2 cellular contexts compared by ENCODE assay signal in genomic region chr12:94284859-94285258, GRCh38.
TF ChIP-seq lines count a peak whose summit lies in the region.

No MANE protein-coding gene starts in this region.

TF ChIP-seq in HEK293, 187 proteins besides CTCF, POLR2A, EP300 and RAD21 (continued from another document):
- peak; percentile 84 for TF ChIP-seq REST (tag by site-specific recombination; IDR thresholded peaks at IDR 0.05)

TF ChIP-seq in K562, 482 proteins besides CTCF, POLR2A, EP300 and RAD21 (continued from another document):
- TF ChIP-seq ZNF699 (CRISPR knock-in tag; IDR thresholded peaks at IDR 0.05; ENCODE audit: insufficient replicate concordance) (no peak), THRA (IDR thresholded peaks at IDR 0.05) (no peak), MAFF (IDR thresholded peaks at IDR 0.05; ENCODE audit: low read length) (0 out of 2 replicates have a peak, but pooled peaks have one; percentile 7), CBFA2T2 (conservative IDR thresholded peaks at IDR 0.05) (peak; percentile 27), MAFK (IDR thresholded peaks at IDR 0.05; ENCODE audit: low read length) (peak; percentile 24; the same call in 1 of the 2 replicates), ZNF316 (IDR thresholded peaks at IDR 0.05) (peak; percentile 49; the same call in 1 of the 2 replicates), TFE3 (CRISPR knock-in tag; IDR thresholded peaks at IDR 0.05) (peak; percentile 56), RAD51 (IDR thresholded peaks at IDR 0.05; ENCODE audit: borderline replicate concordance, low read depth) (peak; percentile 58; the same call in 1 of the 2 replicates), HMG20B (CRISPR knock-in tag; IDR thresholded peaks at IDR 0.05) (no peak), RCOR1 (IDR thresholded peaks at IDR 0.05; ENCODE audit: borderline replicate concordance in 1 of 2, low read depth in 2 of 2, low read length in 2 of 2) (peak in 1 of 2 experiments; percentile 46; a peak in 1 of 4 replicates), ZNF263 (CRISPR knock-in tag; IDR thresholded peaks at IDR 0.05; ENCODE audit: borderline replicate concordance) (peak; percentile 41; the same call in 1 of the 2 replicates), RBM14 (IDR thresholded peaks at IDR 0.05; ENCODE audit: borderline replicate concordance, insufficient read depth, low read depth, low read length) (no peak), MECOM (CRISPR knock-in tag; IDR thresholded peaks at IDR 0.05) (peak; percentile 68; the same call in 1 of the 2 replicates), ZNF444 (CRISPR knock-in tag; IDR thresholded peaks at IDR 0.05) (no peak), TRIM25 (IDR thresholded peaks at IDR 0.05; ENCODE audit: borderline replicate concordance) (no peak), SLC30A9 (CRISPR knock-in tag; IDR thresholded peaks at IDR 0.05) (no peak), CTCFL (IDR thresholded peaks at IDR 0.05; ENCODE audit: borderline replicate concordance, insufficient read depth, low read depth, low read length, poor library complexity, severe bottlenecking) (no peak), CREBBP (IDR thresholded peaks at IDR 0.05; ENCODE audit: low read depth, low read length) (no peak), ZNF280B (CRISPR knock-in tag; IDR thresholded peaks at IDR 0.05) (no peak), BHLHE40 (IDR thresholded peaks at IDR 0.05; ENCODE audit: low read length) (peak; percentile 76), ZMIZ1 (IDR thresholded peaks at IDR 0.05; ENCODE audit: low read depth in 2 of 2, low read length in 2 of 2) (no peak), CHCHD3 (CRISPR knock-in tag; IDR thresholded peaks at IDR 0.05) (no peak), MYBL2 (IDR thresholded peaks at IDR 0.05; ENCODE audit: low read depth) (no peak), MYBL2 (CRISPR knock-in tag; IDR thresholded peaks at IDR 0.05; ENCODE audit: borderline replicate concordance) (no peak), ETS2 (tag; IDR thresholded peaks at IDR 0.05; ENCODE audit: borderline replicate concordance, poor library complexity, severe bottlenecking) (no peak), SMARCA5 (IDR thresholded peaks at IDR 0.05) (no peak), HLTF (IDR thresholded peaks at IDR 0.05) (no peak), MAFG (tag; conservative IDR thresholded peaks at IDR 0.05) (peak; percentile 74), ATF4 (CRISPR knock-in tag; IDR thresholded peaks at IDR 0.05) (no peak), C11orf30 (IDR thresholded peaks at IDR 0.05; ENCODE audit: low read depth) (peak; percentile 54), PCBP2 (IDR thresholded peaks at IDR 0.05; ENCODE audit: low read depth, low read length, poor library complexity, severe bottlenecking) (no peak), CTBP1 (IDR thresholded peaks at IDR 0.05; ENCODE audit: borderline replicate concordance) (peak; percentile 61; the same call in 1 of the 2 replicates), TOE1 (IDR thresholded peaks at IDR 0.05; ENCODE audit: borderline replicate concordance) (peak; percentile 48; the same call in 1 of the 2 replicates), TOE1 (CRISPR knock-in tag; IDR thresholded peaks at IDR 0.05; ENCODE audit: borderline replicate concordance, low read depth) (no peak), NFE2 (IDR thresholded peaks at IDR 0.05; ENCODE audit: low read depth) (peak; percentile 83), HNRNPUL1 (IDR thresholded peaks at IDR 0.05; ENCODE audit: low read length) (no peak), ZNF384 (IDR thresholded peaks at IDR 0.05; ENCODE audit: low read depth, low read length) (no peak), TCF3 (CRISPR knock-in tag; IDR thresholded peaks at IDR 0.05) (no peak), USF2 (CRISPR knock-in tag; IDR thresholded peaks at IDR 0.05) (peak; percentile 71), SFPQ (IDR thresholded peaks at IDR 0.05; ENCODE audit: low read depth, low read length) (no peak), TFAP4 (CRISPR knock-in tag; IDR thresholded peaks at IDR 0.05; ENCODE audit: borderline replicate concordance) (no peak), SRSF3 (IDR thresholded peaks at IDR 0.05; ENCODE audit: insufficient read depth, low read length) (no peak)
